7 cellular contexts compared by ENCODE assay signal in genomic region chr14:18626610-18627213, GRCh38. TPM values are rescaled to one million over a fixed set of nuclear protein-coding genes. Genes with fewer than 3 reads are reported as not detected.
"Had no signal": no experiment of that assay in that cellular context is flagged by ENCODE, and none has a peak within 500 bp of the region (broad histone marks: within the 10 kb centered on the region; RNA-seq: fewer than 3 reads in every experiment).

No MANE protein-coding gene starts in this region.

RNA-seq across cellular contexts. Expression of gene OR11H12, which starts 25.8 kb away (rescaled TPM):
- total RNA-seq: GM23248, H4, H7, HepG2, HFFc6, HT1080 had no signal
- polyA plus RNA-seq: GM23248, HepG2, IgD-negative memory B cell had no signal
